ENCODE assay signal across 8 cellular contexts in the genomic region with DNA sequence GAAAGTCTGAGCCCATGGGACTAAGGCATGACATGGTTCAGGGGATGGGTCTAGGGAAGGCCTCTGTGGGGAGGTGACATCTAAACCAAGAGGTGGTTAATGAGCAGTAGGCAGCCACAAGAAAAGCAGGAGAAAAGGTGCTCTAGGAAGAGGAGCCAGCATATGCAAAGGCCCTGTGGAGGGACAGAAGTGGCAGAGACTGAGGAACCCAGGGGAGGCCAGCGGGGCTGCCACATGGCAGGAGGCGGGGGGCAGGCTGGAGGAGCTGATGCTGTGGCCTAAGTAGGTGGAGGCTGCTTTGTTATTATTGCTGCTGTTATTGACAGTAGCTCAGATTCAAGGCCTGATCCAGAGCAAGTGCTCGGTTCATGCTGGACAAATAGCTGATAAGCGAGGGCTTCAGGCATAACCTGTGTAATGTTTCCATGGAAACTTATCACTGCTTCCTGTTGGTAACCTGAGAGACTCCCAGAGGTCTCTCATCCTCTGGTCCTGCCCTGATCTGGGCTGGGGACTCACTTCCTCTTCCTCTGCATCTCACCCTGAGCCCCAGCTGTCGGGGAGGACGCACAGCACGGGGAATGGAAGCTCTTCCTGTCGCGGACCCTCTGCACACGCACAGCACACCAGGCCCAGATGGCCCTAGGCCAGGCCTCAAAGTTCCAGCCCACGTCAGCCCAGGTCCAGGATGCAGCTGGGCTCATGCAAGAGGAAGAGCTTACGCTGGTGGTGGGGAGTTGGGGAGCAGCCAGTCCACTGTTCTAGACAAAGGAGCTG.
DNase-seq lines count a peak whose midpoint lies in the region; ATAC-seq lines count a peak whose summit lies in the region.

No MANE protein-coding gene starts in this region.

- peak; percentile 78 for ATAC-seq in HG03159 (IDR thresholded peaks at IDR 0.05; ENCODE audit: unreplicated experiment)
- ATAC-seq in T-cell (replicated peaks in 1 of 4), result peak; percentile 34 to 83 (median 76)
- no peak for ATAC-seq in HG03108 (IDR thresholded peaks at IDR 0.05; ENCODE audit: unreplicated experiment)

- H3K27me3 Mint-ChIP-seq in T-helper 1 cell treated with Interleukin-12 subunit alpha and Interleukin-12 subunit beta and Interleukin-4 antibody, amounts not matched to agents 30 μg/mL and 1 μg/mL, for 36 hours (ENCODE audit: low read depth), result no peaks in the 10 kb centered on the region
- peaks cover 0 to under 1% of the 10 kb centered on the region in 2 donors for H3K27me3 Mint-ChIP-seq in T-cell

- H3K4me3 Mint-ChIP-seq in T-helper 1 cell treated with Interleukin-12 subunit alpha and Interleukin-12 subunit beta and Interleukin-4 antibody, amounts not matched to agents 30 μg/mL and 1 μg/mL, for 36 hours, result no peak overlapping the region
- no peak overlapping the region for H3K4me3 Mint-ChIP-seq in T-cell

- no peaks in the 10 kb centered on the region for H3K9me3 Mint-ChIP-seq in T-helper 1 cell treated with Interleukin-12 subunit alpha and Interleukin-12 subunit beta and Interleukin-4 antibody, amounts not matched to agents 30 μg/mL and 1 μg/mL, for 36 hours
- no peaks in the 10 kb centered on the region for H3K9me3 Mint-ChIP-seq in T-cell

- H3K27ac Mint-ChIP-seq in T-helper 1 cell treated with Interleukin-12 subunit alpha and Interleukin-12 subunit beta and Interleukin-4 antibody, amounts not matched to agents 30 μg/mL and 1 μg/mL, for 36 hours, result peak overlapping the region; percentile 8
- peak overlapping the region; percentile 62 to 80 for H3K27ac Mint-ChIP-seq in T-cell

- CTCF ChIA-PET in T-cell (lab: Charles Lee), result interaction anchor here in 1 of 2 donors (0.7 kb wide), 1 partner anchor 113 kb away, joined by 3 read pairs; no protein-coding TSS in a partner anchor

- no peak for DNase-seq in T-helper 1 cell
- peak in 11 of 34 experiments; percentile 6 to 39 (median 12) for DNase-seq in T-cell
- peak; percentile 50 for DNase-seq in iris pigment epithelial cell (ENCODE audit: low read depth)
- no peak for DNase-seq in GF-D8 (lab: John Stamatoyannopoulos, UW)
- no peak for DNase-seq in amniotic stem cell (lab: John Stamatoyannopoulos, UW)

- H3K36me3 Mint-ChIP-seq in T-helper 1 cell treated with Interleukin-12 subunit alpha and Interleukin-12 subunit beta and Interleukin-4 antibody, amounts not matched to agents 30 μg/mL and 1 μg/mL, for 36 hours (ENCODE audit: low read depth), result no peaks in the 10 kb centered on the region
- no peaks in the 10 kb centered on the region for H3K36me3 Mint-ChIP-seq in T-cell

- POLR2A ChIA-PET in T-cell (lab: Charles Lee), result no interaction called here

- peaks cover 6% of the 10 kb centered on the region for H3K4me1 Mint-ChIP-seq in T-helper 1 cell treated with Interleukin-12 subunit alpha and Interleukin-12 subunit beta and Interleukin-4 antibody, amounts not matched to agents 30 μg/mL and 1 μg/mL, for 36 hours (ENCODE audit: low read depth)
- peaks cover 11 to 18% (median 14%) of the 10 kb centered on the region in 3 donors for H3K4me1 Mint-ChIP-seq in T-cell
